ENCODE assay signal across 8 cellular contexts in genomic region chr16:1971678-1972489, GRCh38. TPM values are rescaled to one million over a fixed set of nuclear protein-coding genes. Genes with fewer than 3 reads are reported as not detected.
A peak's percentile ranks its signal among the peaks of the same experiment; 100 is the strongest.
DNase-seq lines count a peak whose midpoint lies in the region; TF ChIP-seq lines count a peak whose summit lies in the region.

Gene TBL3 (plus strand): TSS chr16:1972053. CDS start chr16:1972165, 112 bp downstream.

- no peaks in the 10 kb centered on the region for H3K27me3 ChIP-seq in H7 (ENCODE audit: control insufficient read depth, insufficient read depth, low read length)
- H3K27me3 ChIP-seq in stomach = peaks cover 0 to 28% (median 0%) of the 10 kb centered on the region in 3 donors

- TF ChIP-seq CTCF in fibroblast of villous mesenchyme (IDR thresholded peaks at IDR 0.05; ENCODE audit: insufficient read depth, low read depth, low read length) = no peak
- TF ChIP-seq CTCF in neural crest cell (conservative IDR thresholded peaks at IDR 0.05) = no peak
- peak in 1 of 7 experiments; percentile 33 for TF ChIP-seq CTCF in stomach (IDR thresholded peaks at IDR 0.05)

- H3K9me3 Mint-ChIP-seq in neural crest cell = no peaks in the 10 kb centered on the region

- peaks cover 7% of the 10 kb centered on the region for H3K36me3 ChIP-seq in H7 (replicated peaks; ENCODE audit: control insufficient read depth, insufficient read depth, low read length)
- H3K36me3 ChIP-seq in stomach = peaks cover 28 to 34% (median 31%) of the 10 kb centered on the region in 4 donors

- no peaks in the 10 kb centered on the region for H3K36me3 Mint-ChIP-seq in neural crest cell (ENCODE audit: low read depth)

- peak within 1 kb of the TSS; percentile 97 for H3K27ac Mint-ChIP-seq in neural crest cell (ENCODE audit: unreplicated experiment)

- no peaks in the 10 kb centered on the region for H3K9me3 ChIP-seq in stomach

- peaks cover 18% of the 10 kb centered on the region for H3K4me1 Mint-ChIP-seq in neural crest cell

- H3K27me3 Mint-ChIP-seq in neural crest cell (ENCODE audit: low read depth) = peaks cover 5% of the 10 kb centered on the region

- H3K27ac ChIP-seq in stomach = peak within 1 kb of the TSS; percentile 92 to 96 (median 94)

- DNase-seq in G401 (ENCODE audit: low spot score) = peak; percentile 89
- DNase-seq in H7 = peak; percentile 99
- peak; percentile 93 for DNase-seq in M059J (ENCODE audit: low read depth)
- DNase-seq in SHP77 treated with DMSO at 0.1 percent for 48 hours (lab: John Stamatoyannopoulos, UW) = peak; percentile 60
- peak; percentile 97 for DNase-seq in activated gamma-delta T cell treated with Interleukin-2 at 50 U/mL for 16 hours
- DNase-seq in fibroblast of villous mesenchyme (ENCODE audit: low read depth) = peak; percentile 95
- DNase-seq in neural crest cell (ENCODE audit: low read depth, low spot score) = peak; percentile 89
- DNase-seq in stomach = peak; percentile 94

- peak within 1 kb of the TSS; percentile 97 for H3K4me3 Mint-ChIP-seq in neural crest cell

- H3K4me3 ChIP-seq in H7 (ENCODE audit: insufficient read depth, low read depth, low read length) = peak within 1 kb of the TSS; percentile 97
- H3K4me3 ChIP-seq in fibroblast of villous mesenchyme (ENCODE audit: low read depth, low read length) = peak within 1 kb of the TSS; percentile 90
- H3K4me3 ChIP-seq in stomach = peak within 1 kb of the TSS; percentile 97 to 100 (median 100)

- TF ChIP-seq POLR2A in stomach (IDR thresholded peaks at IDR 0.05) = peak in 2 of 4 donors; percentile 83 to 89

- peaks cover 20 to 41% (median 31%) of the 10 kb centered on the region in 4 donors for H3K4me1 ChIP-seq in stomach

- whole genome bisulfite sequencing in stomach, 5 donors = 0 to 1% (median 0%) methylated on average over 42 to 87 of the region's 87 CpGs

- in situ Hi-C loops in G401 (cut with HindIII; ENCODE audit: low sequenced_read_pairs) = no loop called here

- intact Hi-C loops in stomach (cut with DNase I; ENCODE audit: low total_unique reads) = no loop called here

- TF ChIP-seq EP300 in stomach (IDR thresholded peaks at IDR 0.05) = no peak

RNA-seq across cellular contexts. Expression of gene TBL3, which starts in this region (rescaled TPM):
- total RNA-seq in G401 (2014; rRNA removed; shearing (Covaris generic)) = 78.6 and 84.2 TPM in 2 replicates
- 91.7 and 104 TPM in 2 replicates for total RNA-seq in H7 (2014; rRNA removed; shearing (Covaris generic))
- 42.2 and 76.8 TPM in 2 replicates for total RNA-seq in M059J (2014; rRNA removed; shearing (Covaris generic))
- 28.5 and 39.0 TPM in 2 replicates for total RNA-seq in fibroblast of villous mesenchyme
- total RNA-seq in neural crest cell = 39.5 and 39.6 TPM in 2 replicates
- 100 to 1,000 TPM in 1 of 5 donors, 10 to 100 TPM in 3, 1 to 10 TPM in 1; 9.4 to 174 (median 26.3) TPM for total RNA-seq in stomach
- 10 to 100 TPM; 32.7 to 52.7 (median 48.9) TPM for polyA plus RNA-seq in stomach

Comparison
In these comparisons a context has a peak if more than half of its experiments do, and no peak if none do; other contexts are left out.
1. Peak in every context shown above with its lines: DNase-seq, H3K4me3 ChIP-seq and H3K27ac ChIP-seq.